ENCODE assay signal across 8 cellular contexts in genomic region chr16:353404-354285, GRCh38. TPM values are rescaled to one million over a fixed set of nuclear protein-coding genes. Genes with fewer than 3 reads are reported as not detected.
A peak's percentile ranks its signal among the peaks of the same experiment; 100 is the strongest.
DNase-seq lines count a peak whose midpoint lies in the region; ATAC-seq and TF ChIP-seq lines count a peak whose summit lies in the region.

No MANE protein-coding gene starts in this region.

- H3K36me3 Mint-ChIP-seq in activated CD4-positive, alpha-beta T cell treated with anti-CD3 and anti-CD28 coated beads, Interleukin-2, amount 10 ng/mL, durations not matched to agents 24 days and 14 days (ENCODE audit: low read depth): peaks cover 10% of the 10 kb centered on the region
- peaks cover 17% of the 10 kb centered on the region for H3K36me3 Mint-ChIP-seq in activated T-helper 2 cell treated with anti-CD3 and anti-CD28 coated beads, Interferon-gamma antibody, Interleukin-2, Interleukin-4, amounts not matched to agents 10 μg/mL and 5 μg/mL and 100 μg/mL, durations not matched to agents 14 hours and 24 hours and 36 hours (ENCODE audit: low read depth)

- peak; percentile 2 for ATAC-seq in thoracic aorta (ENCODE audit: insufficient number of reproducible peaks, low FRiP score, low read depth)

- no peak for TF ChIP-seq CTCF in thoracic aorta (IDR thresholded peaks at IDR 0.05)

- H3K27me3 ChIP-seq in layer of hippocampus (ENCODE audit: control insufficient read depth, insufficient read depth, low read length): no peaks in the 10 kb centered on the region
- no peaks in the 10 kb centered on the region for H3K27me3 ChIP-seq in thoracic aorta (replicated peaks; ENCODE audit: insufficient read depth)

- no peaks in the 10 kb centered on the region for H3K36me3 ChIP-seq in thoracic aorta

- H3K27me3 Mint-ChIP-seq in activated CD4-positive, alpha-beta T cell treated with anti-CD3 and anti-CD28 coated beads, Interleukin-2, amount 10 ng/mL, durations not matched to agents 24 days and 14 days: no peaks in the 10 kb centered on the region
- H3K27me3 Mint-ChIP-seq in activated T-helper 2 cell treated with anti-CD3 and anti-CD28 coated beads, Interferon-gamma antibody, Interleukin-2, Interleukin-4, amounts not matched to agents 10 μg/mL and 5 μg/mL and 100 μg/mL, durations not matched to agents 14 hours and 24 hours and 36 hours (ENCODE audit: low read depth): no peaks in the 10 kb centered on the region

- H3K9me3 ChIP-seq in thoracic aorta: no peaks in the 10 kb centered on the region

- no peaks in the 10 kb centered on the region for H3K9me3 Mint-ChIP-seq in activated CD4-positive, alpha-beta T cell treated with anti-CD3 and anti-CD28 coated beads, Interleukin-2, amount 10 ng/mL, durations not matched to agents 24 days and 14 days
- H3K9me3 Mint-ChIP-seq in activated T-helper 2 cell treated with anti-CD3 and anti-CD28 coated beads, Interferon-gamma antibody, Interleukin-2, Interleukin-4, amounts not matched to agents 10 μg/mL and 5 μg/mL and 100 μg/mL, durations not matched to agents 14 hours and 24 hours and 36 hours: no peaks in the 10 kb centered on the region

- no peak overlapping the region for H3K27ac Mint-ChIP-seq in activated CD4-positive, alpha-beta T cell treated with anti-CD3 and anti-CD28 coated beads, Interleukin-2, amount 10 ng/mL, durations not matched to agents 24 days and 14 days
- H3K27ac Mint-ChIP-seq in activated T-helper 2 cell treated with anti-CD3 and anti-CD28 coated beads, Interferon-gamma antibody, Interleukin-2, Interleukin-4, amounts not matched to agents 10 μg/mL and 5 μg/mL and 100 μg/mL, durations not matched to agents 14 hours and 24 hours and 36 hours: no peak overlapping the region

- H3K4me3 ChIP-seq in thoracic aorta: peak overlapping the region; percentile 67

- peak overlapping the region; percentile 21 for H3K4me3 Mint-ChIP-seq in activated CD4-positive, alpha-beta T cell treated with anti-CD3 and anti-CD28 coated beads, Interleukin-2, amount 10 ng/mL, durations not matched to agents 24 days and 14 days
- peak overlapping the region; percentile 24 for H3K4me3 Mint-ChIP-seq in activated T-helper 2 cell treated with anti-CD3 and anti-CD28 coated beads, Interferon-gamma antibody, Interleukin-2, Interleukin-4, amounts not matched to agents 10 μg/mL and 5 μg/mL and 100 μg/mL, durations not matched to agents 14 hours and 24 hours and 36 hours (ENCODE audit: low read depth)

- peaks cover 23% of the 10 kb centered on the region for H3K4me1 Mint-ChIP-seq in activated CD4-positive, alpha-beta T cell treated with anti-CD3 and anti-CD28 coated beads, Interleukin-2, amount 10 ng/mL, durations not matched to agents 24 days and 14 days
- peaks cover 19% of the 10 kb centered on the region for H3K4me1 Mint-ChIP-seq in activated T-helper 2 cell treated with anti-CD3 and anti-CD28 coated beads, Interferon-gamma antibody, Interleukin-2, Interleukin-4, amounts not matched to agents 10 μg/mL and 5 μg/mL and 100 μg/mL, durations not matched to agents 14 hours and 24 hours and 36 hours (ENCODE audit: low read depth)

- H3K27ac ChIP-seq in layer of hippocampus (ENCODE audit: low read depth, low read length): peak overlapping the region; percentile 73
- H3K27ac ChIP-seq in thoracic aorta: peak overlapping the region; percentile 34 to 57

- DNase-seq in activated CD4-positive, alpha-beta T cell treated with anti-CD3 and anti-CD28 coated beads, Interleukin-2, amount 10 ng/mL, durations not matched to agents 24 days and 14 days: no peak
- DNase-seq in activated CD4-positive, alpha-beta T cell treated with anti-CD3 and anti-CD28 coated beads for 1 hour: no peak
- no peak for DNase-seq in activated T-helper 2 cell treated with anti-CD3 and anti-CD28 coated beads, Interferon-gamma antibody, Interleukin-2, Interleukin-4, amounts not matched to agents 10 μg/mL and 5 μg/mL and 100 μg/mL, durations not matched to agents 14 hours and 24 hours and 36 hours (ENCODE audit: low spot score)
- DNase-seq in thoracic aorta (ENCODE audit: low spot score): no peak
- DNase-seq in retina: no peak
- no peak for DNase-seq in pons (ENCODE audit: low spot score)
- DNase-seq in RPMI8226: no peak

- H3K4me1 ChIP-seq in thoracic aorta (ENCODE audit: control insufficient read depth in 1 of 2, low read depth in 2 of 2): peaks cover 8 to 16% of the 10 kb centered on the region in 2 donors

- intact Hi-C loops in activated CD4-positive, alpha-beta T cell treated with anti-CD3 and anti-CD28 coated beads, Interleukin-2, amount 10 ng/mL, durations not matched to agents 24 days and 14 days (cut with micrococcal nuclease): loop anchor here (1.0 kb wide), 1 partner anchor 17 kb away; the partner anchor contains the start of gene MRPL28
- intact Hi-C loops in activated T-helper 2 cell treated with anti-CD3 and anti-CD28 coated beads, Interferon-gamma antibody, Interleukin-2, Interleukin-4, amounts not matched to agents 10 μg/mL and 5 μg/mL and 100 μg/mL, durations not matched to agents 14 hours and 24 hours and 36 hours (cut with micrococcal nuclease): no loop called here

RNA-seq across cellular contexts. Expression of gene AXIN1, which starts 1.1 kb away (rescaled TPM):
- total RNA-seq in activated CD4-positive, alpha-beta T cell treated with anti-CD3 and anti-CD28 coated beads, Interleukin-2, amount 10 ng/mL, durations not matched to agents 24 days and 14 days: 26.7 and 27.9 TPM in 2 replicates
- total RNA-seq in activated T-helper 2 cell treated with anti-CD3 and anti-CD28 coated beads, Interferon-gamma antibody, Interleukin-2, Interleukin-4, amounts not matched to agents 10 μg/mL and 5 μg/mL and 100 μg/mL, durations not matched to agents 14 hours and 24 hours and 36 hours: 28.1 and 29.1 TPM in 2 replicates
- total RNA-seq in thoracic aorta: 10 to 100 TPM; 20.0 to 27.2 TPM

RNA-seq across cellular contexts. Expression of gene MRPL28, which starts 16.7 kb away (rescaled TPM):
- 106 and 109 TPM in 2 replicates for total RNA-seq in activated CD4-positive, alpha-beta T cell treated with anti-CD3 and anti-CD28 coated beads, Interleukin-2, amount 10 ng/mL, durations not matched to agents 24 days and 14 days
- total RNA-seq in activated T-helper 2 cell treated with anti-CD3 and anti-CD28 coated beads, Interferon-gamma antibody, Interleukin-2, Interleukin-4, amounts not matched to agents 10 μg/mL and 5 μg/mL and 100 μg/mL, durations not matched to agents 14 hours and 24 hours and 36 hours: 92.5 and 92.9 TPM in 2 replicates
- 10 to 100 TPM; 33.2 to 59.2 TPM for total RNA-seq in thoracic aorta

RNA-seq across cellular contexts. Expression of gene PGAP6, which starts 28.1 kb away (rescaled TPM):
- total RNA-seq in activated CD4-positive, alpha-beta T cell treated with anti-CD3 and anti-CD28 coated beads, Interleukin-2, amount 10 ng/mL, durations not matched to agents 24 days and 14 days: 34.1 and 37.8 TPM in 2 replicates
- total RNA-seq in activated T-helper 2 cell treated with anti-CD3 and anti-CD28 coated beads, Interferon-gamma antibody, Interleukin-2, Interleukin-4, amounts not matched to agents 10 μg/mL and 5 μg/mL and 100 μg/mL, durations not matched to agents 14 hours and 24 hours and 36 hours: 34.3 and 36.7 TPM in 2 replicates
- 10 to 100 TPM; 38.7 to 55.4 TPM for total RNA-seq in thoracic aorta

RNA-seq across cellular contexts. Expression of gene NME4, which starts 43.4 kb away (rescaled TPM):
- 64.3 and 64.8 TPM in 2 replicates for total RNA-seq in activated CD4-positive, alpha-beta T cell treated with anti-CD3 and anti-CD28 coated beads, Interleukin-2, amount 10 ng/mL, durations not matched to agents 24 days and 14 days
- total RNA-seq in activated T-helper 2 cell treated with anti-CD3 and anti-CD28 coated beads, Interferon-gamma antibody, Interleukin-2, Interleukin-4, amounts not matched to agents 10 μg/mL and 5 μg/mL and 100 μg/mL, durations not matched to agents 14 hours and 24 hours and 36 hours: 78.4 and 84.2 TPM in 2 replicates
- total RNA-seq in thoracic aorta: 10 to 100 TPM; 68.7 to 91.2 TPM

RNA-seq across cellular contexts. Expression of gene DECR2, which starts 48.0 kb away (rescaled TPM):
- total RNA-seq in activated CD4-positive, alpha-beta T cell treated with anti-CD3 and anti-CD28 coated beads, Interleukin-2, amount 10 ng/mL, durations not matched to agents 24 days and 14 days: 17.6 and 18.5 TPM in 2 replicates
- 18.9 and 20.9 TPM in 2 replicates for total RNA-seq in activated T-helper 2 cell treated with anti-CD3 and anti-CD28 coated beads, Interferon-gamma antibody, Interleukin-2, Interleukin-4, amounts not matched to agents 10 μg/mL and 5 μg/mL and 100 μg/mL, durations not matched to agents 14 hours and 24 hours and 36 hours
- total RNA-seq in thoracic aorta: 10 to 100 TPM; 24.1 to 25.6 TPM
